ENCODE assay signal across 1 cellular context in genomic region chr3:122789585-122790273, GRCh38.
TF ChIP-seq lines count a peak whose summit lies in the region.

No MANE protein-coding gene starts in this region.

TF ChIP-seq in K562, 482 proteins besides CTCF, POLR2A, EP300 and RAD21:
- peak; percentile 83 for TF ChIP-seq ZBTB40 (IDR thresholded peaks at IDR 0.05)
- peak; percentile 46; the same call in 1 of the 2 replicates for TF ChIP-seq ZBTB40 (CRISPR knock-in tag; IDR thresholded peaks at IDR 0.05)
- TF ChIP-seq TCF7L2 (IDR thresholded peaks at IDR 0.05; ENCODE audit: low read depth, low read length), result no peak
- TF ChIP-seq TARDBP (IDR thresholded peaks at IDR 0.05), result no peak
TF ChIP-seq in K562: peak in this region for 1.
